Comparison of ENCODE assay signal across 12 cellular contexts in the genomic region with DNA sequence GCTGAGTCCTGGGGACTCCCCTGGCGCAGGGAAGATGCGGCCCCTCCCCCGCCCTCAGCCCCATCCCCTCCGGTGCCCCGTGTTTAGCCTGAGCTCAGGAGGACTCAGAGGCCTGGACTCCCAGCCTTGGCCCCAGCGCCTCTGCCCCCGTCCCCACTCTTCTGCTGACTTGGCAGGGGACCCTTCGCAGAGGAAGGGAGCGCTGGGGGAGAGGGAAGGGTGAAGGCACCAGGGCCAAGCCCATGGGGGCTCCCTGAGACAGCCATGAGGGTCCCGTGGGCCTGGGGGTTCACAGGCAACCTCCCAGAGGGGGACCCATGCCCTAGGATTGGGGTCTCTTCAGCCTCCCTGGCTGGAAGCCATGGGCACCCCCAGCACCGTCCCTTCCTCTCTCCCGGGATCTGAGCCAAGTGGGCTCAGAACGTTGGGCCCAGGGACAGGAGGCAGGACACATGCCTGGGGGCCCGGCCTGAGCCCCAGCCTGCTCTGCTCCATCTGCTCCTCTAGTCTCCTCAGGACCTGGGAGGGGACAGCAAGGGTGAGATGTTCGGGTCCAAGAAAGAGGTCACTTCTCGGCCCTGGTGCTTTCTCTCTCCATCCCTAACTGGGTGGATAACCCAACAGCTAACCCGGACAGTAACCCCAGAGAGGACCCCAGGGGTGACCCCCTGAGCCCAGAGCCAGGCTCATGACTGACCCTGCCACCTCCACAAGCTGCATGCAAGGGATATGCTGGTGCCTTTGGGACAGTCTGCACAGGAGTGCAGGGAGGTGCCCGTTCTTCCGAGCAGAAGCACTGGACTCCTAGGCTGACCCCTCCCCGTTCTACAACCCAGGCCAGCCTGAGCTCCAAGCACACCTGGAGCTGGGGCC. TPM values are rescaled to one million over a fixed set of nuclear protein-coding genes. Genes with fewer than 3 reads are reported as not detected.
A peak's percentile ranks its signal among the peaks of the same experiment; 100 is the strongest.
DNase-seq lines count a peak whose midpoint lies in the region; ATAC-seq and TF ChIP-seq lines count a peak whose summit lies in the region.
"Had no signal": no experiment of that assay in that cellular context is flagged by ENCODE, and none has a peak within 500 bp of the region (broad histone marks: within the 10 kb centered on the region; RNA-seq: fewer than 3 reads in every experiment).

No MANE protein-coding gene starts in this region.

- POLR2A ChIA-PET in WTC11 (lab: Charles Lee), result no interaction called here

- peak overlapping the region; percentile 1 for H3K4me3 Mint-ChIP-seq in activated naive CD8-positive, alpha-beta T cell treated with anti-CD3 and anti-CD28 coated beads for 36 hours
- no peak overlapping the region for H3K4me3 Mint-ChIP-seq in activated naive CD8-positive, alpha-beta T cell treated with anti-CD3 and anti-CD28 coated beads, Interleukin-2, amount 50 U/mL, for 24 hours
- H3K4me3 Mint-ChIP-seq in WTC11, result peak overlapping the region; percentile 52
- H3K4me3 Mint-ChIP-seq in stimulated activated memory B cell treated with anti-CD40 and anti-IgM and Interleukin-4, amounts not matched to agents 10 μg/mL and 1 μg/mL and 100 μg/mL, for 72 hours, result peak overlapping the region; percentile 16
- H3K4me3 Mint-ChIP-seq: activated T-cell treated with anti-CD3 and anti-CD28 coated beads, Interleukin-2, amount 50 U/mL, for 24 hours had no signal

- no peak for TF ChIP-seq CTCF in WTC11 (IDR thresholded peaks at IDR 0.05)

- no peaks in the 10 kb centered on the region for H3K4me1 Mint-ChIP-seq in activated naive CD8-positive, alpha-beta T cell treated with anti-CD3 and anti-CD28 coated beads for 36 hours
- H3K4me1 Mint-ChIP-seq in activated naive CD8-positive, alpha-beta T cell treated with anti-CD3 and anti-CD28 coated beads, Interleukin-2, amount 50 U/mL, for 24 hours, result no peaks in the 10 kb centered on the region
- H3K4me1 Mint-ChIP-seq in WTC11, result no peaks in the 10 kb centered on the region
- H3K4me1 Mint-ChIP-seq in stimulated activated memory B cell treated with anti-CD40 and anti-IgM and Interleukin-4, amounts not matched to agents 10 μg/mL and 1 μg/mL and 100 μg/mL, for 72 hours, result peaks cover 8% of the 10 kb centered on the region

- H3K27me3 Mint-ChIP-seq in activated naive CD8-positive, alpha-beta T cell treated with anti-CD3 and anti-CD28 coated beads for 36 hours, result peaks cover 52% of the 10 kb centered on the region
- peaks cover 43% of the 10 kb centered on the region for H3K27me3 Mint-ChIP-seq in activated naive CD8-positive, alpha-beta T cell treated with anti-CD3 and anti-CD28 coated beads, Interleukin-2, amount 50 U/mL, for 24 hours
- H3K27me3 Mint-ChIP-seq in WTC11 (ENCODE audit: low read depth), result peaks cover 50% of the 10 kb centered on the region
- peaks cover 62% of the 10 kb centered on the region for H3K27me3 Mint-ChIP-seq in stimulated activated memory B cell treated with anti-CD40 and anti-IgM and Interleukin-4, amounts not matched to agents 10 μg/mL and 1 μg/mL and 100 μg/mL, for 72 hours

- DNase-seq in activated naive CD8-positive, alpha-beta T cell treated with anti-CD3 and anti-CD28 coated beads for 36 hours, result no peak
- no peak for DNase-seq in activated naive CD8-positive, alpha-beta T cell treated with anti-CD3 and anti-CD28 coated beads, Interleukin-2, amount 50 U/mL, for 24 hours
- DNase-seq in WTC11 (ENCODE audit: low spot score) (no peak), left kidney (ENCODE audit: low read depth, low spot score) (peak; percentile 27), midbrain (lab: John Stamatoyannopoulos, UW) (no peak), NCI-H2196 (lab: John Stamatoyannopoulos, UW; ENCODE audit: unreplicated experiment) (no peak)
- DNase-seq: activated T-cell treated with anti-CD3 and anti-CD28 coated beads, Interleukin-2, amount 50 U/mL, for 24 hours; central memory CD4-positive, alpha-beta T cell; NCI-H2081 treated with DMSO at 0.1 percent for 48 hours; uterus had no signal

- H3K27ac Mint-ChIP-seq in activated naive CD8-positive, alpha-beta T cell treated with anti-CD3 and anti-CD28 coated beads for 36 hours, result no peak overlapping the region
- H3K27ac Mint-ChIP-seq in activated naive CD8-positive, alpha-beta T cell treated with anti-CD3 and anti-CD28 coated beads, Interleukin-2, amount 50 U/mL, for 24 hours, result no peak overlapping the region
- H3K27ac Mint-ChIP-seq in WTC11, result no peak overlapping the region
- no peak overlapping the region for H3K27ac Mint-ChIP-seq in stimulated activated memory B cell treated with anti-CD40 and anti-IgM and Interleukin-4, amounts not matched to agents 10 μg/mL and 1 μg/mL and 100 μg/mL, for 72 hours
- H3K27ac Mint-ChIP-seq: activated T-cell treated with anti-CD3 and anti-CD28 coated beads, Interleukin-2, amount 50 U/mL, for 24 hours had no signal

- CTCF ChIA-PET in WTC11 (lab: Charles Lee), result interaction anchor here (0.6 to 1.2 kb wide), 5 partner anchors 32 to 161 kb away, joined by 3 to 5 read pairs (median 3); no protein-coding TSS in a partner anchor

- no peaks in the 10 kb centered on the region for H3K36me3 Mint-ChIP-seq in activated naive CD8-positive, alpha-beta T cell treated with anti-CD3 and anti-CD28 coated beads for 36 hours
- H3K36me3 Mint-ChIP-seq in activated naive CD8-positive, alpha-beta T cell treated with anti-CD3 and anti-CD28 coated beads, Interleukin-2, amount 50 U/mL, for 24 hours (ENCODE audit: low read depth), result peaks cover 2% of the 10 kb centered on the region
- H3K36me3 Mint-ChIP-seq in WTC11, result no peaks in the 10 kb centered on the region
- no peaks in the 10 kb centered on the region for H3K36me3 Mint-ChIP-seq in stimulated activated memory B cell treated with anti-CD40 and anti-IgM and Interleukin-4, amounts not matched to agents 10 μg/mL and 1 μg/mL and 100 μg/mL, for 72 hours

- no peak for ATAC-seq in activated naive CD8-positive, alpha-beta T cell treated with anti-CD3 and anti-CD28 coated beads, Interleukin-2, amount 50 U/mL, for 24 hours
- ATAC-seq in WTC11, result peak; percentile 2; the same call in 1 of the 2 replicates
- ATAC-seq in stimulated activated memory B cell treated with anti-CD40 and anti-IgM and Interleukin-4, amounts not matched to agents 10 μg/mL and 1 μg/mL and 100 μg/mL, for 72 hours, result no peak
- ATAC-seq in GM21423 (IDR thresholded peaks at IDR 0.05; ENCODE audit: unreplicated experiment), result no peak

- H3K9me3 Mint-ChIP-seq in activated naive CD8-positive, alpha-beta T cell treated with anti-CD3 and anti-CD28 coated beads for 36 hours, result peaks cover 2% of the 10 kb centered on the region
- H3K9me3 Mint-ChIP-seq in activated naive CD8-positive, alpha-beta T cell treated with anti-CD3 and anti-CD28 coated beads, Interleukin-2, amount 50 U/mL, for 24 hours, result no peaks in the 10 kb centered on the region
- no peaks in the 10 kb centered on the region for H3K9me3 Mint-ChIP-seq in WTC11
- H3K9me3 Mint-ChIP-seq in stimulated activated memory B cell treated with anti-CD40 and anti-IgM and Interleukin-4, amounts not matched to agents 10 μg/mL and 1 μg/mL and 100 μg/mL, for 72 hours, result peaks cover 3% of the 10 kb centered on the region
- H3K9me3 Mint-ChIP-seq: activated T-cell treated with anti-CD3 and anti-CD28 coated beads, Interleukin-2, amount 50 U/mL, for 24 hours had no signal

TF ChIP-seq in WTC11, 78 proteins besides CTCF, POLR2A, EP300 and RAD21:
- TF ChIP-seq ATF1 (CRISPR knock-in tag; IDR thresholded peaks at IDR 0.05) (no peak), GTF2I (CRISPR knock-in tag; conservative IDR thresholded peaks at IDR 0.05) (no peak), ATF2 (CRISPR knock-in tag; IDR thresholded peaks at IDR 0.05; ENCODE audit: borderline replicate concordance, low read depth) (no peak), FOXP1 (CRISPR knock-in tag; IDR thresholded peaks at IDR 0.05; ENCODE audit: borderline replicate concordance) (no peak), NFE2L1 (CRISPR knock-in tag; IDR thresholded peaks at IDR 0.05) (no peak), ZNF416 (CRISPR knock-in tag; IDR thresholded peaks at IDR 0.05) (no peak), ZNF121 (CRISPR knock-in tag; IDR thresholded peaks at IDR 0.05) (no peak), NFATC4 (CRISPR knock-in tag; IDR thresholded peaks at IDR 0.05) (no peak), ZNF671 (CRISPR knock-in tag; IDR thresholded peaks at IDR 0.05) (no peak), SP1 (CRISPR knock-in tag; conservative IDR thresholded peaks at IDR 0.05) (no peak), SMAD4 (CRISPR knock-in tag; IDR thresholded peaks at IDR 0.05) (no peak), TCF7 (CRISPR knock-in tag; IDR thresholded peaks at IDR 0.05; ENCODE audit: low read depth) (no peak), CBFB (CRISPR knock-in tag; IDR thresholded peaks at IDR 0.05; ENCODE audit: low read depth) (no peak)
- TF ChIP-seq, protein P1, sequence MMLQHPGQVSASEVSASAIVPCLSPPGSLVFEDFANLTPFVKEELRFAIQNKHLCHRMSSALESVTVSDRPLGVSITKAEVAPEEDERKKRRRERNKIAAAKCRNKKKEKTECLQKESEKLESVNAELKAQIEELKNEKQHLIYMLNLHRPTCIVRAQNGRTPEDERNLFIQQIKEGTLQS (CRISPR knock-in tag; conservative IDR thresholded peaks at IDR 0.05), result no peak
- TF ChIP-seq, protein P2, sequence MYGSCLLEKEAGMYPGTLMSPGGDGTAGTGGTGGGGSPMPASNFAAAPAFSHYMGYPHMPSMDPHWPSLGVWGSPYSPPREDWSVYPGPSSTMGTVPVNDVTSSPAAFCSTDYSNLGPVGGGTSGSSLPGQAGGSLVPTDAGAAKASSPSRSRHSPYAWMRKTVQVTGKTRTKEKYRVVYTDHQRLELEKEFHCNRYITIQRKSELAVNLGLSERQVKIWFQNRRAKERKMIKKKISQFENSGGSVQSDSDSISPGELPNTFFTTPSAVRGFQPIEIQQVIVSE (CRISPR knock-in tag; IDR thresholded peaks at IDR 0.05; ENCODE audit: borderline replicate concordance), result no peak

RNA-seq across cellular contexts. Expression of gene CPLX1, which starts 1.5 kb away (rescaled TPM):
- total RNA-seq in activated naive CD8-positive, alpha-beta T cell treated with anti-CD3 and anti-CD28 coated beads for 36 hours, result under 1 TPM in 1 of 2 experiments, not detected in 1; 0.16 TPM
- 1.5 to 3.5 TPM (median 2.0 TPM) in 3 replicates for total RNA-seq in WTC11 (2021)
